Comparison of ENCODE assay signal across 11 cellular contexts in the genomic region with DNA sequence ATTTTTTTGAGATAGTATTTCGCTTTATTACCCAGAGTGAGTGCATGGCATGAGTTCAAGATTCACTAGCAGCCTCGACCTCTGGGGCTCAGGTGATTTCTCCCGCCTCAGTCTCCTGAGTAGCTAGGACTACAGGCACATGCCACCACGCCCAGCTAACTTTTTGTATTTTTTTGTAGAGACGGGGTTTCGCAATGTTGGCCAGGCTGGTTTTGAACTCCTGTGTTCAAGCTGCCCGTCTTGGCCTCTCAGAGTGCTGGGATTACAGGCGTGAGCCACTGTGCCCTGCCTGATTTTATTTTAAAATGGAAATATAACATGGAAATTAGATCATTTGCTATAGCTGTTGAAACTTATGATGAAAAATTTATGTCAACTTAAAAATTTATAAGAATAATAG.
"Had no signal": no experiment of that assay in that cellular context is flagged by ENCODE, and none has a peak within 500 bp of the region (broad histone marks: within the 10 kb centered on the region; RNA-seq: fewer than 3 reads in every experiment).

No MANE protein-coding gene starts in this region.

- DNase-seq: GM23248, GOT3, H9, HCEC 1CT, HFFc6, Karpas-422, KBM-7 had no signal

- H3K27ac Mint-ChIP-seq: HFFc6 had no signal

- H3K27ac ChIP-seq: GM23248, KMS-11 had no signal

- H3K4me3 ChIP-seq: GM23248 had no signal

- H3K9me3 Mint-ChIP-seq: HFFc6 had no signal

- H3K27me3 Mint-ChIP-seq: IgD-negative memory B cell had no signal

- H3K4me1 Mint-ChIP-seq: IgD-negative memory B cell had no signal

- H3K4me3 Mint-ChIP-seq: H9, HFFc6, IgD-negative memory B cell had no signal

- FAIRE-seq: H54, HTR-8/SVneo had no signal

- H3K4me2 ChIP-seq: KMS-11 had no signal

- H2AFZ ChIP-seq: GM23248 had no signal

- H3K9ac ChIP-seq: GM23248, KMS-11 had no signal
